ENCODE assay signal across 11 cellular contexts in the genomic region with DNA sequence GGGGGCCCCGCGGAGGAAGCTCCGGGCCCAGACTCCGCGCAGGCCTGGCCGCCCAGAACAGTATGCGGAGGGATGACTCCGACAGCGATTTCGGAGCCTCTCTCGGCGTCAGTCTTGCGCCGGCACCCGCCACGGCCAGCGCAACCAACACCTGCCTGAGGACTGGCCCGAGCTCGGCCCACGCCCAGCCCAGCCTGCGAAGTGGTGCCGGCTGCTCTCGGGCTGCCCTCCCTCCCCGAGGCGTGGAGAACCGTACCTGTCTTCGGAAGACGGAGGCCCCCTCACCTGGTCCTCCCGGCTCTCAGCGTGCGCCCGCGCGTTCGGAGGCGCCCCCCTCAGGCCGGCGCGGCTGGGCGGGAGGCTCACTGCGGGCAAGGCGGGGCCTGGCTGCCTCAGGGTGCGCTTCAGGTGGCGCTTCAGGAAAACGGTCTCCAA. TPM values are rescaled to one million over a fixed set of nuclear protein-coding genes. Genes with fewer than 3 reads are reported as not detected.
DNase-seq lines count a peak whose midpoint lies in the region; ATAC-seq, FAIRE-seq and TF ChIP-seq lines count a peak whose summit lies in the region.
"Had no signal": no experiment of that assay in that cellular context is flagged by ENCODE, and none has a peak within 500 bp of the region (broad histone marks: within the 10 kb centered on the region; RNA-seq: fewer than 3 reads in every experiment).

A gene with protein sequence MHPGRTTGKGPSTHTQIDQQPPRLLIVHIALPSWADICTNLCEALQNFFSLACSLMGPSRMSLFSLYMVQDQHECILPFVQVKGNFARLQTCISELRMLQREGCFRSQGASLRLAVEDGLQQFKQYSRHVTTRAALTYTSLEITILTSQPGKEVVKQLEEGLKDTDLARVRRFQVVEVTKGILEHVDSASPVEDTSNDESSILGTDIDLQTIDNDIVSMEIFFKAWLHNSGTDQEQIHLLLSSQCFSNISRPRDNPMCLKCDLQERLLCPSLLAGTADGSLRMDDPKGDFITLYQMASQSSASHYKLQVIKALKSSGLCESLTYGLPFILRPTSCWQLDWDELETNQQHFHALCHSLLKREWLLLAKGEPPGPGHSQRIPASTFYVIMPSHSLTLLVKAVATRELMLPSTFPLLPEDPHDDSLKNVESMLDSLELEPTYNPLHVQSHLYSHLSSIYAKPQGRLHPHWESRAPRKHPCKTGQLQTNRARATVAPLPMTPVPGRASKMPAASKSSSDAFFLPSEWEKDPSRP (minus strand): TSS at position 322 of the 435 bp plus-strand sequence. CDS start 8,055 bp downstream, outside the sequence.

- no peak for ATAC-seq in HG02623 (IDR thresholded peaks at IDR 0.05; ENCODE audit: unreplicated experiment)
- ATAC-seq in HG03439 (IDR thresholded peaks at IDR 0.05; ENCODE audit: unreplicated experiment): no peak
- ATAC-seq: activated CD4-positive, CD25-positive, alpha-beta regulatory T cell treated with anti-CD3 and anti-CD28 coated beads, Interleukin-2, amount 50 U/mL, for 24 hours had no signal

- no peak for FAIRE-seq in H1 (lab: Jason Lieb, UNC)

- H4K5ac ChIP-seq in H1 (ENCODE audit: insufficient read length, low read depth, low read length): peak within 1 kb of the TSS; percentile 31

- POLR2A ChIA-PET in H1 (lab: Charles Lee; ENCODE audit: partially characterized antibody): interaction anchor here (1.4 to 1.7 kb wide), 2 partner anchors 17 to 187 kb away, joined by 3 to 4 read pairs; a partner anchor contains a TSS

- 0 out of 2 replicates have a peak within 1 kb of the TSS, but pooled peaks have one; percentile 28 for H2BK12ac ChIP-seq in H1 (ENCODE audit: low read depth, low read length)

- TF ChIP-seq CTCF in H1 (IDR thresholded peaks at IDR 0.05; ENCODE audit: control extremely low read depth in 1 of 3, insufficient read depth in 1 of 3, low read depth in 1 of 3, low read length in 3 of 3): peak; percentile 62 to 67 (median 65)
- no peak for TF ChIP-seq CTCF in mesothelial cell of epicardium (IDR thresholded peaks at IDR 0.05; ENCODE audit: unreplicated experiment)

- H3K4me3 ChIP-seq in ACC112 (ENCODE audit: low read depth, low read length): peak within 1 kb of the TSS; percentile 69
- peak within 1 kb of the TSS; percentile 43 to 60 (median 54) for H3K4me3 ChIP-seq in H1 (ENCODE audit: extremely low read depth in 1 of 4, insufficient read depth in 2 of 4, low read depth in 3 of 4, low read length in 4 of 4)

- H3K9ac ChIP-seq in H1 (replicated peaks in 1 of 4; ENCODE audit: extremely low read depth in 1 of 4, low read depth in 3 of 4, low read length in 3 of 4): no peak within 1 kb of the TSS

- no peaks in the 10 kb centered on the region for H3K79me2 ChIP-seq in ACC112 (ENCODE audit: control insufficient read depth, insufficient read depth, low read length, unreplicated experiment)
- no peaks in the 10 kb centered on the region for H3K79me2 ChIP-seq in H1 (ENCODE audit: control insufficient read depth in 1 of 2, insufficient read depth in 2 of 2, low read length in 2 of 2)

- no peak; a peak in 1 of 3 replicates for TF ChIP-seq POLR2A in H1 (IDR thresholded peaks at IDR 0.05; ENCODE audit: control extremely low read depth in 1 of 2, low read depth in 2 of 2, low read length in 2 of 2)

- no peak within 1 kb of the TSS for H3K14ac ChIP-seq in H1 (ENCODE audit: insufficient read length)

- H3K36me3 ChIP-seq in ACC112 (ENCODE audit: insufficient read depth, low read length) (no peaks in the 10 kb centered on the region), H1 (ENCODE audit: control insufficient read depth in 2 of 4, insufficient read depth in 4 of 4, low read length in 3 of 4) (no peaks in the 10 kb centered on the region)

- no peaks in the 10 kb centered on the region for H4K20me1 ChIP-seq in H1 (replicated peaks in 1 of 2; ENCODE audit: control insufficient read depth in 1 of 2, insufficient read depth in 2 of 2, low read length in 2 of 2)

- H2AFZ ChIP-seq in ACC112 (ENCODE audit: low read length, unreplicated experiment) (peak within 1 kb of the TSS; percentile 78), H1 (ENCODE audit: low read length) (peak within 1 kb of the TSS; percentile 22; the same call in 1 of the 2 replicates)

- H3K27me3 ChIP-seq in ACC112 (ENCODE audit: insufficient read depth, low read length) (peaks cover 6% of the 10 kb centered on the region; the same call in 1 of the 2 replicates), H1 (replicated peaks in 1 of 4; ENCODE audit: control insufficient read depth in 3 of 4, extremely low read depth in 1 of 4, insufficient read depth in 3 of 4, low read length in 3 of 4) (peaks cover 0 to 7% (median 1%) of the 10 kb centered on the region in 4 experiments; a peak in 4 of 7 replicates)

- H3K23me2 ChIP-seq in H1 (ENCODE audit: low read depth, low read length): no peaks in the 10 kb centered on the region; the same call in 1 of the 2 replicates

- H3K4ac ChIP-seq in H1 (replicated peaks; ENCODE audit: insufficient read length, low read depth, low read length): no peak within 1 kb of the TSS

- peak within 1 kb of the TSS in 2 of 4 donors; percentile 46 to 83 for H3K4me3 Mint-ChIP-seq in IgD-negative memory B cell
- peak within 1 kb of the TSS; percentile 53 for H3K4me3 Mint-ChIP-seq in mesothelial cell of epicardium

- no peak within 1 kb of the TSS for H2AK5ac ChIP-seq in H1 (ENCODE audit: low read depth, low read length)

- no peak within 1 kb of the TSS for H3K27ac ChIP-seq in ACC112 (ENCODE audit: low read depth, low read length)
- no peak within 1 kb of the TSS for H3K27ac ChIP-seq in H1 (ENCODE audit: low read depth, low read length)

- H3K79me1 ChIP-seq in H1 (ENCODE audit: low read depth, low read length): no peaks in the 10 kb centered on the region

- H4K8ac ChIP-seq in H1 (ENCODE audit: extremely low read depth, insufficient read depth, low read length): peak within 1 kb of the TSS; percentile 28

- H3K9me3 Mint-ChIP-seq in IgD-negative memory B cell (no peaks in the 10 kb centered on the region), mesothelial cell of epicardium (no peaks in the 10 kb centered on the region)

- H3K36me3 Mint-ChIP-seq in IgD-negative memory B cell: no peaks in the 10 kb centered on the region
- no peaks in the 10 kb centered on the region for H3K36me3 Mint-ChIP-seq in mesothelial cell of epicardium

- DNase-seq in H1 (ENCODE audit: low read depth in 1 of 2, low spot score in 2 of 2) (peak; percentile 27 to 86), mesothelial cell of epicardium (ENCODE audit: low spot score in 2 of 2, unreplicated experiment in 2 of 2) (peak in 1 of 2 experiments; percentile 48), HK-2 (ENCODE audit: unreplicated experiment) (no peak), GM03348 (ENCODE audit: low spot score) (no peak)
- DNase-seq: CD8-positive, alpha-beta memory T cell; NCI-H526 had no signal

- WGBS in H1 (ENCODE audit: extremely low coverage in 1 of 2, insufficient coverage in 1 of 2, insufficient read length in 1 of 2, insufficient replicate concordance in 2 of 2, low coverage in 1 of 2, low lambda C conversion rate in 2 of 2, missing lambda C conversion rate in 1 of 2), 2 experiments: 5% methylated on average over 36 of the region's 45 CpGs; no CpG with 5 or more reads in 1 of the 2 experiments

- no peak within 1 kb of the TSS for H3K23ac ChIP-seq in H1 (ENCODE audit: insufficient read length)

- H3K4me2 ChIP-seq in H1 (ENCODE audit: insufficient read depth in 1 of 2, low read depth in 2 of 2, low read length in 2 of 2): peak within 1 kb of the TSS; percentile 38 to 89

- CTCF ChIA-PET in H1 (lab: Charles Lee; ENCODE audit: partially characterized antibody): interaction anchor here (0.7 to 2.5 kb wide), 10 partner anchors 8 to 190 kb away, joined by 3 to 8 read pairs (median 3); a partner anchor contains a TSS

- no peak within 1 kb of the TSS for H2BK20ac ChIP-seq in H1 (ENCODE audit: low read length)

- H3K4me1 Mint-ChIP-seq in IgD-negative memory B cell (peaks cover 2 to 4% (median 3%) of the 10 kb centered on the region in 3 donors), mesothelial cell of epicardium (peaks cover 14% of the 10 kb centered on the region)

- H3K27me3 Mint-ChIP-seq in IgD-negative memory B cell: peaks cover 16% of the 10 kb centered on the region
- peaks cover 9% of the 10 kb centered on the region for H3K27me3 Mint-ChIP-seq in mesothelial cell of epicardium (ENCODE audit: low read depth)

- no peak within 1 kb of the TSS for H2BK15ac ChIP-seq in H1 (ENCODE audit: low read length)

- TF ChIP-seq RAD21 in H1 (IDR thresholded peaks at IDR 0.05 in 1 of 2, conservative IDR thresholded peaks at IDR 0.05 in 1 of 2; ENCODE audit: low read depth in 2 of 2, low read length in 2 of 2): peak; percentile 17 to 46; a peak in 3 of 4 replicates

- no peak within 1 kb of the TSS for H2BK120ac ChIP-seq in H1 (replicated peaks; ENCODE audit: low read depth, low read length)

- H3K9me3 ChIP-seq in H1 (ENCODE audit: insufficient read depth in 2 of 2, low read depth in 1 of 2, low read length in 1 of 2): no peaks in the 10 kb centered on the region

- no peak within 1 kb of the TSS for H3K56ac ChIP-seq in H1 (replicated peaks; ENCODE audit: insufficient read length, low read depth, low read length)

- H2BK5ac ChIP-seq in H1 (ENCODE audit: low read depth, low read length): peak within 1 kb of the TSS; percentile 78; the same call in 1 of the 2 replicates

- no peaks in the 10 kb centered on the region for H3K4me1 ChIP-seq in ACC112 (ENCODE audit: control insufficient read depth, insufficient read depth, low read length, unreplicated experiment)
- H3K4me1 ChIP-seq in H1 (replicated peaks in 1 of 4; ENCODE audit: control insufficient read depth in 3 of 4, insufficient read depth in 4 of 4, low read length in 3 of 4): peaks cover 0 to 4% (median 0%) of the 10 kb centered on the region in 4 experiments; a peak in 2 of 7 replicates

- no peak within 1 kb of the TSS for H4K91ac ChIP-seq in H1 (replicated peaks; ENCODE audit: insufficient read length, low read length)

- H3K27ac Mint-ChIP-seq in IgD-negative memory B cell (peak within 1 kb of the TSS in 2 of 3 donors; percentile 23 to 44), mesothelial cell of epicardium (peak within 1 kb of the TSS; percentile 40)
- H3K27ac Mint-ChIP-seq: CD8-positive, alpha-beta memory T cell had no signal

- no peak for TF ChIP-seq EP300 in H1 (IDR thresholded peaks at IDR 0.05; ENCODE audit: borderline replicate concordance in 1 of 2, low read depth in 2 of 2, low read length in 2 of 2)

- H3K18ac ChIP-seq in H1 (ENCODE audit: extremely low read depth, low read length): peak within 1 kb of the TSS; percentile 95

RNA-seq across cellular contexts. Expression of the gene that starts here (rescaled TPM):
- polyA plus RNA-seq in IgD-negative memory B cell (not detected), H1 (2011; rRNA removed) (4.8 and 6.6 TPM in 2 replicates)
- 4.8 and 5.1 TPM in 2 replicates for total RNA-seq in H1 (2021; fragmentation: NEBNext Ultra II Directional; extraction: Animal tissue kit (Norgen Biotek cat#: 25700))
- 5.1 TPM for polyA plus RNA-seq in H1 (2011; cell fraction: cytosol; rRNA removed)
- 6.2 TPM for polyA plus RNA-seq in H1 (2011; cell fraction: nucleus; rRNA removed)
- polyA plus RNA-seq in H1 (2012, experiment 1 of 2): 4.2 to 8.5 TPM (median 6.2 TPM) in 4 replicates
- 3.5 TPM for polyA plus RNA-seq in H1 (2012, experiment 2 of 2)
- 4.4 TPM for polyA plus RNA-seq in H1 (2013, experiment 1 of 2)
- polyA plus RNA-seq in H1 (2013, experiment 2 of 2): 4.0 TPM
- polyA minus RNA-seq in H1 (2011; rRNA and poly(A)+ RNA removed): 14.7 and 19.7 TPM in 2 replicates
- polyA minus RNA-seq in H1 (2011; cell fraction: cytosol; rRNA and poly(A)+ RNA removed): 3.5 TPM
- 17.6 TPM for polyA minus RNA-seq in H1 (2011; cell fraction: nucleus; rRNA and poly(A)+ RNA removed)
- 7.4 to 7.9 TPM (median 7.7 TPM) in 3 replicates for total RNA-seq in mesothelial cell of epicardium
- total RNA-seq: CD8-positive, alpha-beta memory T cell had no signal

Comparison
In these comparisons a context has a peak if more than half of its experiments do, and no peak if none do; other contexts are left out.
1. DNase-seq: peak in H1 (2 of 2); none in HK-2 (single experiment) and GM03348 (single experiment).